18 cellular contexts compared by ENCODE assay signal in the genomic region with DNA sequence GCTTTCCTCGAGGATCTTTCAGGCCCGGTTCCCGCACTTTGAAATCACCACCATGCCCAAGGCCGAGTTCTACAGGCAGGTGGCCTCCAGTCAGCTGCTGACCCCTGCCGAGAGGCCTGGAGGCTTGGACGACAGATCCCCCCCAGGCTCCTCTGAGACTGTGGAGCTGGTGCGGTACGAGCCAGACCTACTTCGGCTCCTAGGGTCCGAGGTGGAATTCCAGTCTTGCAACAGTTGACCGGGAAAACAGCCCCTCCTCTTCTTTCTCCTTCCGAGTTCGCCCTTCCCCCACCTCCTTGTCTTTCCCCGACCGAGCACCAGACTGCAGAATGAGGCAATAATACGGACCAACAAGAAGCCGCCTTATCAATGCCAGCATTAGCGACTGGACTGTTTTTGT.
"Had no signal": no experiment of that assay in that cellular context is flagged by ENCODE, and none has a peak within 500 bp of the region (broad histone marks: within the 10 kb centered on the region; RNA-seq: fewer than 3 reads in every experiment).

No MANE protein-coding gene starts in this region.

- H3K4me3 Mint-ChIP-seq: activated B cell treated with CpG ODN at 0.5 μM for 24 hours; activated CD4-positive, alpha-beta memory T cell treated with anti-CD3 and anti-CD28 coated beads for 36 hours; activated naive CD8-positive, alpha-beta T cell treated with anti-CD3 and anti-CD28 coated beads, Interleukin-2, amount 10 ng/mL, durations not matched to agents 7 days and 5 days; natural killer cell treated with Interleukin-12 subunit alpha and Interleukin-12 subunit beta and Interleukin-15 and Interleukin-18, amount 100 ng/mL, for 72 hours; stimulated activated naive CD8-positive, alpha-beta T cell treated with anti-CD3 and anti-CD28 coated beads, Interleukin-15, Interleukin-2, amounts not matched to agents 100 ng/mL and 50 ng/mL, for 24 hours had no signal

- H3K27ac ChIP-seq: cardiac muscle cell, pancreas had no signal

- H3K27ac Mint-ChIP-seq: activated B cell treated with CpG ODN at 0.5 μM for 24 hours; activated CD4-positive, alpha-beta memory T cell treated with anti-CD3 and anti-CD28 coated beads for 36 hours; activated naive CD8-positive, alpha-beta T cell treated with anti-CD3 and anti-CD28 coated beads, Interleukin-2, amount 10 ng/mL, durations not matched to agents 7 days and 5 days; natural killer cell treated with Interleukin-12 subunit alpha and Interleukin-12 subunit beta and Interleukin-15 and Interleukin-18, amount 100 ng/mL, for 72 hours; stimulated activated naive CD8-positive, alpha-beta T cell treated with anti-CD3 and anti-CD28 coated beads, Interleukin-15, Interleukin-2, amounts not matched to agents 100 ng/mL and 50 ng/mL, for 24 hours had no signal

- H3K36me3 ChIP-seq: pancreas had no signal

- DNase-seq: activated B cell treated with CpG ODN at 0.5 μM for 24 hours; activated CD4-positive, alpha-beta memory T cell treated with anti-CD3 and anti-CD28 coated beads for 36 hours; activated CD4-positive, alpha-beta T cell treated with anti-CD3 and anti-CD28 coated beads for 48 hours; activated naive CD4-positive, alpha-beta T cell treated with Interleukin-2 at 50 U/mL for 16 hours; activated naive CD8-positive, alpha-beta T cell treated with anti-CD3 and anti-CD28 coated beads, Interleukin-2, amount 10 ng/mL, durations not matched to agents 7 days and 5 days; activated T-cell treated with anti-CD3 and anti-CD28 coated beads, Interleukin-2, amount 50 U/mL, for 48 hours; cortex of kidney; hippocampal formation; left cardiac atrium; pancreas; stimulated activated CD4-positive, alpha-beta T cell treated with anti-CD3 and anti-CD28 coated beads, Interleukin-4, amount 100 ng/mL, for 4 hours; substantia nigra; T1000; tibial artery had no signal

- H3K4me3 ChIP-seq: cardiac muscle cell, lung, pancreas, tibial artery had no signal

- H3K36me3 Mint-ChIP-seq: activated CD4-positive, alpha-beta memory T cell treated with anti-CD3 and anti-CD28 coated beads for 36 hours; activated naive CD8-positive, alpha-beta T cell treated with anti-CD3 and anti-CD28 coated beads, Interleukin-2, amount 10 ng/mL, durations not matched to agents 7 days and 5 days had no signal

- H3K9me3 ChIP-seq: pancreas, tibial artery had no signal

- H3K9me3 Mint-ChIP-seq: activated B cell treated with CpG ODN at 0.5 μM for 24 hours; activated CD4-positive, alpha-beta memory T cell treated with anti-CD3 and anti-CD28 coated beads for 36 hours; activated naive CD8-positive, alpha-beta T cell treated with anti-CD3 and anti-CD28 coated beads, Interleukin-2, amount 10 ng/mL, durations not matched to agents 7 days and 5 days; natural killer cell treated with Interleukin-12 subunit alpha and Interleukin-12 subunit beta and Interleukin-15 and Interleukin-18, amount 100 ng/mL, for 72 hours; stimulated activated naive CD8-positive, alpha-beta T cell treated with anti-CD3 and anti-CD28 coated beads, Interleukin-15, Interleukin-2, amounts not matched to agents 100 ng/mL and 50 ng/mL, for 24 hours had no signal

- H3K27me3 Mint-ChIP-seq: activated B cell treated with CpG ODN at 0.5 μM for 24 hours; activated CD4-positive, alpha-beta memory T cell treated with anti-CD3 and anti-CD28 coated beads for 36 hours; activated naive CD8-positive, alpha-beta T cell treated with anti-CD3 and anti-CD28 coated beads, Interleukin-2, amount 10 ng/mL, durations not matched to agents 7 days and 5 days; natural killer cell treated with Interleukin-12 subunit alpha and Interleukin-12 subunit beta and Interleukin-15 and Interleukin-18, amount 100 ng/mL, for 72 hours; stimulated activated naive CD8-positive, alpha-beta T cell treated with anti-CD3 and anti-CD28 coated beads, Interleukin-15, Interleukin-2, amounts not matched to agents 100 ng/mL and 50 ng/mL, for 24 hours had no signal

- H3K4me1 ChIP-seq: pancreas had no signal

- ATAC-seq: natural killer cell treated with Interleukin-12 subunit alpha and Interleukin-12 subunit beta and Interleukin-15 and Interleukin-18, amount 100 ng/mL, for 72 hours; pancreas had no signal

- H3K27me3 ChIP-seq: cardiac muscle cell, pancreas, tibial artery had no signal
